In genomic region chr5:40273936-40274335, GRCh38 we compare ENCODE assay signal across 18 cellular contexts.
"Had no signal": no experiment of that assay in that cellular context is flagged by ENCODE, and none has a peak within 500 bp of the region (broad histone marks: within the 10 kb centered on the region; RNA-seq: fewer than 3 reads in every experiment).

No MANE protein-coding gene starts in this region.

- ATAC-seq: activated T-helper 17 cell treated with anti-CD3 and anti-CD28 coated beads, Interleukin-2, amount 50 U/mL, for 72 hours; esophagus mucosa; left ventricle myocardium superior; stimulated activated naive CD8-positive, alpha-beta T cell treated with anti-CD3 and anti-CD28 coated beads, Interleukin-15, Interleukin-2, amounts not matched to agents 100 U/mL and 50 U/mL, for 24 hours had no signal

- H3K4me3 ChIP-seq: colonic mucosa, skin epidermis, suprapubic skin had no signal

- H3K27ac ChIP-seq: colonic mucosa, skin epidermis, suprapubic skin had no signal

- H3K27me3 Mint-ChIP-seq: activated B cell treated with CpG ODN at 0.5 μM for 24 hours; activated T-helper 17 cell treated with anti-CD3 and anti-CD28 coated beads, Interleukin-2, amount 50 U/mL, for 72 hours; type B pancreatic cell had no signal

- DNase-seq: activated B cell treated with CpG ODN at 0.5 μM for 24 hours; activated naive CD4-positive, alpha-beta T cell treated with Interleukin-2 at 50 U/mL for 16 hours; caudate nucleus; colonic mucosa; hippocampal formation; left ventricle myocardium superior; mesenchymal stem cell; nucleus accumbens; stimulated activated CD4-positive, alpha-beta T cell treated with anti-CD3 and anti-CD28 coated beads, Interleukin-4, amount 100 ng/mL, for 4 hours; stimulated activated CD8-positive, alpha-beta memory T cell treated with anti-CD3 and anti-CD28 coated beads, Interleukin-4, amount 100 ng/mL, for 48 hours; stimulated activated naive CD8-positive, alpha-beta T cell treated with anti-CD3 and anti-CD28 coated beads, Interleukin-15, Interleukin-2, amounts not matched to agents 100 U/mL and 50 U/mL, for 24 hours; T-helper 2 cell had no signal

- H3K4me1 ChIP-seq: colonic mucosa had no signal

- H3K4me3 Mint-ChIP-seq: activated B cell treated with CpG ODN at 0.5 μM for 24 hours; activated T-helper 17 cell treated with anti-CD3 and anti-CD28 coated beads, Interleukin-2, amount 50 U/mL, for 72 hours; nephron; type B pancreatic cell had no signal

- H3K9me3 ChIP-seq: colonic mucosa, suprapubic skin had no signal

- H3K36me3 Mint-ChIP-seq: type B pancreatic cell had no signal

- H3K27me3 ChIP-seq: colonic mucosa, suprapubic skin had no signal

- H3K9me3 Mint-ChIP-seq: activated B cell treated with CpG ODN at 0.5 μM for 24 hours; activated T-helper 17 cell treated with anti-CD3 and anti-CD28 coated beads, Interleukin-2, amount 50 U/mL, for 72 hours; nephron; type B pancreatic cell had no signal

- H3K36me3 ChIP-seq: colonic mucosa, suprapubic skin had no signal

- H3K27ac Mint-ChIP-seq: activated B cell treated with CpG ODN at 0.5 μM for 24 hours; activated T-helper 17 cell treated with anti-CD3 and anti-CD28 coated beads, Interleukin-2, amount 50 U/mL, for 72 hours; nephron; type B pancreatic cell had no signal
